ENCODE assay signal across 8 cellular contexts in genomic region chr3:172042620-172043179, GRCh38. TPM values are rescaled to one million over a fixed set of nuclear protein-coding genes. Genes with fewer than 3 reads are reported as not detected.
DNase-seq lines count a peak whose midpoint lies in the region; ATAC-seq, FAIRE-seq and TF ChIP-seq lines count a peak whose summit lies in the region.
"Not testable (repeated sequence)": the region's sequence is repeated elsewhere in the genome, so short reads cannot be mapped to it uniquely, and the experiment has no call there.

No MANE protein-coding gene starts in this region.

- H3K4me1 ChIP-seq in GM23338 (ENCODE audit: insufficient read depth) (peaks cover 44% of the 10 kb centered on the region), PC-9 (replicated peaks; ENCODE audit: insufficient read depth) (peaks cover 74% of the 10 kb centered on the region), astrocyte (ENCODE audit: insufficient read depth, low read length) (peaks cover 36% of the 10 kb centered on the region), iPS-20b (ENCODE audit: insufficient read depth, low read length) (peaks cover 26% of the 10 kb centered on the region), spleen (peaks cover 7 to 86% (median 57%) of the 10 kb centered on the region in 6 donors)

- not testable (repeated sequence) for H3K27ac ChIP-seq in AG04450 (ENCODE audit: low read depth, low read length); GM23338 (ENCODE audit: low read depth); astrocyte (ENCODE audit: low read depth, low read length); iPS-20b (ENCODE audit: low read length)
- H3K27ac ChIP-seq in PC-9: 0 out of 2 replicates have a peak overlapping the region, but pooled peaks have one; percentile 96
- H3K27ac ChIP-seq in spleen: peak overlapping the region in 6 of 8 donors; percentile 93 to 99 (median 97)

- H3K9ac ChIP-seq in astrocyte (ENCODE audit: low read length) (peak overlapping the region; percentile 100), iPS-20b (ENCODE audit: low read depth, low read length) (peak overlapping the region; percentile 90; the same call in 1 of the 2 replicates)

- H3F3A ChIP-seq in GM23338 (replicated peaks; ENCODE audit: low read depth): not testable (repeated sequence)
- H3F3A ChIP-seq in PC-9 (ENCODE audit: insufficient read depth, low read depth): peaks cover 56% of the 10 kb centered on the region

- FAIRE-seq in astrocyte (lab: Jason Lieb, UNC): not testable (repeated sequence)

- H3K36me3 Mint-ChIP-seq in GM23338 (ENCODE audit: low read depth); astrocyte (ENCODE audit: low read depth, unreplicated experiment): not testable (repeated sequence)
- peaks cover 14% of the 10 kb centered on the region for H3K36me3 Mint-ChIP-seq in nephron (ENCODE audit: low read depth)

- not testable (repeated sequence) for BruUV-seq in PC-9 (replicated peaks; lab: Mats Ljungman, UMichigan)

- WGBS in spleen, 5 donors: 67 to 91% (median 79%) methylated on average over 21 of the region's 21 CpGs

- TF ChIP-seq CTCF in AG04450 (IDR thresholded peaks at IDR 0.05; ENCODE audit: low read depth, low read length); GM23338 (conservative IDR thresholded peaks at IDR 0.05; ENCODE audit: low read depth in 2 of 2); PC-9 (conservative IDR thresholded peaks at IDR 0.05); astrocyte (IDR thresholded peaks at IDR 0.05; ENCODE audit: insufficient read depth, low read depth, low read length); epithelial cell of esophagus (IDR thresholded peaks at IDR 0.05; ENCODE audit: insufficient read depth, low read depth, low read length, missing control alignments); nephron (IDR thresholded peaks at IDR 0.05; ENCODE audit: unreplicated experiment in 3 of 3); spleen (IDR thresholded peaks at IDR 0.05 in 8 of 11, conservative IDR thresholded peaks at IDR 0.05 in 3 of 11): not testable (repeated sequence)

- H3K36me3 ChIP-seq in GM23338 (ENCODE audit: insufficient read depth); astrocyte (ENCODE audit: insufficient read depth, low read length); iPS-20b (ENCODE audit: insufficient read depth, low read depth, low read length); spleen: not testable (repeated sequence)
- peaks cover 55% of the 10 kb centered on the region for H3K36me3 ChIP-seq in PC-9 (ENCODE audit: low read depth)

- H3K79me2 ChIP-seq in GM23338 (replicated peaks; ENCODE audit: insufficient read depth): peaks cover 75% of the 10 kb centered on the region
- peaks cover 98% of the 10 kb centered on the region for H3K79me2 ChIP-seq in PC-9 (ENCODE audit: low read depth)
- peaks cover 88% of the 10 kb centered on the region for H3K79me2 ChIP-seq in astrocyte (ENCODE audit: insufficient read depth, low read length)

- not testable (repeated sequence) for H3K9me2 ChIP-seq in GM23338 (ENCODE audit: insufficient read depth); PC-9 (ENCODE audit: insufficient read depth)

- H3K27ac Mint-ChIP-seq in GM23338: not testable (repeated sequence)
- H3K27ac Mint-ChIP-seq in astrocyte (ENCODE audit: unreplicated experiment) (peak overlapping the region; percentile 93), nephron (peak overlapping the region; percentile 98 to 100 (median 99))

- not testable (repeated sequence) for TF ChIP-seq POLR2A in spleen (IDR thresholded peaks at IDR 0.05)

- H3K4me3 ChIP-seq in AG04450 (ENCODE audit: low read depth, low read length) (peak overlapping the region; percentile 79), GM23338 (peak overlapping the region; percentile 61; the same call in 1 of the 2 replicates), PC-9 (peak overlapping the region; percentile 63), astrocyte (ENCODE audit: insufficient read depth, low read depth, low read length) (peak overlapping the region; percentile 92), iPS-20b (ENCODE audit: low read length) (peak overlapping the region; percentile 80), spleen (peak overlapping the region in 4 of 8 donors; percentile 74 to 94 (median 88))
- H3K4me3 ChIP-seq in epithelial cell of esophagus (ENCODE audit: low read length): not testable (repeated sequence)

- not testable (repeated sequence) for H3K27me3 ChIP-seq in AG04450 (ENCODE audit: control insufficient read depth, insufficient read depth, low read length); GM23338 (ENCODE audit: insufficient read depth); PC-9 (ENCODE audit: insufficient read depth, low read depth); astrocyte (ENCODE audit: insufficient read depth, low read length); iPS-20b (ENCODE audit: insufficient read depth, low read length)
- H3K27me3 ChIP-seq in spleen (replicated peaks in 1 of 7): peaks cover 0 to 10% (median 0%) of the 10 kb centered on the region in 7 donors

- H3K4me1 Mint-ChIP-seq in GM23338 (peaks cover 52% of the 10 kb centered on the region), astrocyte (ENCODE audit: low read depth, unreplicated experiment) (peaks cover 42% of the 10 kb centered on the region), nephron (peaks cover 58% of the 10 kb centered on the region)

- ATAC-seq in GM23338: not testable (repeated sequence)

- DNase-seq in AG04450 (ENCODE audit: low read depth, low spot score); GM23338 (ENCODE audit: low spot score); PC-9: not testable (repeated sequence)
- DNase-seq in astrocyte (ENCODE audit: low read depth) (peak; percentile 65), epithelial cell of esophagus (ENCODE audit: low read depth) (peak; percentile 33), spleen (peak; percentile 81)

- peaks cover 32% of the 10 kb centered on the region for H4K20me1 ChIP-seq in GM23338 (replicated peaks; ENCODE audit: insufficient read depth)
- peaks cover 56% of the 10 kb centered on the region for H4K20me1 ChIP-seq in PC-9 (ENCODE audit: insufficient read depth)
- H4K20me1 ChIP-seq in astrocyte (ENCODE audit: insufficient read depth, low read length): peaks cover 64% of the 10 kb centered on the region

- not testable (repeated sequence) for H3K9me3 ChIP-seq in AG04450 (ENCODE audit: control insufficient read depth, insufficient read depth, low read length); PC-9 (ENCODE audit: insufficient read depth, low read depth); astrocyte (ENCODE audit: insufficient read depth, low read depth, low read length); iPS-20b (ENCODE audit: insufficient read depth, low read depth, low read length); spleen

- POLR2A ChIA-PET in AG04450 (lab: Yijun Ruan, JAX) (interaction anchor here (0.6 to 1.5 kb wide), 3 partner anchors 48 to 276 kb away, joined by 3 to 5 read pairs (median 5); no protein-coding TSS in a partner anchor), PC-9 (lab: Charles Lee; ENCODE audit: unreplicated experiment) (interaction anchor here (0.6 to 0.7 kb wide), 2 partner anchors 126 to 273 kb away, joined by 3 to 7 read pairs; no protein-coding TSS in a partner anchor)

- H3K4me3 Mint-ChIP-seq in GM23338: peak overlapping the region; percentile 88
- H3K4me3 Mint-ChIP-seq in astrocyte (ENCODE audit: unreplicated experiment): peak overlapping the region; percentile 96
- peak overlapping the region; percentile 98 to 99 (median 98) for H3K4me3 Mint-ChIP-seq in nephron

- CTCF ChIA-PET in AG04450 (lab: Charles Lee): interaction anchor here (0.7 to 2.6 kb wide), 5 partner anchors 97 to 435 kb away, joined by 3 to 9 read pairs (median 6); no protein-coding TSS in a partner anchor
- CTCF ChIA-PET in PC-9 (lab: Charles Lee): interaction anchor here (0.6 to 1.6 kb wide), 6 partner anchors 154 to 1081 kb away, joined by 3 to 7 read pairs (median 4); no protein-coding TSS in a partner anchor

- peaks cover 13% of the 10 kb centered on the region for H3K27me3 Mint-ChIP-seq in GM23338 (ENCODE audit: insufficient read depth, low read depth, poor library complexity)
- not testable (repeated sequence) for H3K27me3 Mint-ChIP-seq in astrocyte (ENCODE audit: low read depth, unreplicated experiment); nephron (ENCODE audit: low read depth)

- peak overlapping the region; percentile 84; the same call in 1 of the 2 replicates for H3K4me2 ChIP-seq in GM23338
- peak overlapping the region; percentile 80 for H3K4me2 ChIP-seq in PC-9
- peak overlapping the region; percentile 90 for H3K4me2 ChIP-seq in astrocyte (ENCODE audit: low read length)

- intact Hi-C loops in PC-9 (cut with micrococcal nuclease; ENCODE audit: unreplicated experiment): loop anchor here (5.0 kb wide), 3 partner anchors 110 to 395 kb away; no protein-coding TSS in a partner anchor
- intact Hi-C loops in spleen (cut with DNase I; ENCODE audit: low total_unique reads): not testable (repeated sequence)

- H2AFZ ChIP-seq in GM23338; PC-9; astrocyte (ENCODE audit: low read depth, low read length): not testable (repeated sequence)

- H3K9me3 Mint-ChIP-seq in GM23338; astrocyte (ENCODE audit: unreplicated experiment); nephron: not testable (repeated sequence)

RNA-seq across cellular contexts. Expression of gene FNDC3B, which starts 3.3 kb away (rescaled TPM):
- polyA plus RNA-seq in AG04450 (2011; rRNA removed) (39.5 and 59.0 TPM in 2 replicates), GM23338 (2016; fragmentation: Nextera tagmentation; extraction: Ambion mirVana) (17.8 and 19.1 TPM in 2 replicates), spleen (1 to 10 TPM; 3.1 to 9.1 (median 4.5) TPM)
- 152 and 170 TPM in 2 replicates for polyA minus RNA-seq in AG04450 (2011; rRNA and poly(A)+ RNA removed)
- 45.0 and 55.4 TPM in 2 replicates for total RNA-seq in GM23338 (2014; rRNA removed; shearing (Covaris generic))
- total RNA-seq in PC-9 (2021) (79.4 and 106 TPM in 2 replicates), astrocyte (327 and 332 TPM in 2 replicates), spleen (100 to 1,000 TPM in 6 of 7 donors, 10 to 100 TPM in 1; 88.8 to 149 (median 110) TPM)
